Comparison of ENCODE assay signal across 26 cellular contexts in genomic region chr13:111857336-111857735, GRCh38.
"Had no signal": no experiment of that assay in that cellular context is flagged by ENCODE, and none has a peak within 500 bp of the region (broad histone marks: within the 10 kb centered on the region; RNA-seq: fewer than 3 reads in every experiment).

No MANE protein-coding gene starts in this region.

- H3K4me1 Mint-ChIP-seq: mesothelial cell of epicardium; natural killer cell; stimulated activated naive B cell treated with anti-CD40 and anti-IgM and Interleukin-4, amounts not matched to agents 10 μg/mL and 1 μg/mL and 100 μg/mL, for 72 hours had no signal

- H3K4me3 Mint-ChIP-seq: mesothelial cell of epicardium; naive B cell; natural killer cell; nephron progenitor cell; stimulated activated naive B cell treated with anti-CD40 and anti-IgM and Interleukin-4, amounts not matched to agents 10 μg/mL and 1 μg/mL and 100 μg/mL, for 72 hours had no signal

- H3K9me3 ChIP-seq: pancreas, psoas muscle, right lobe of liver, testis, thyroid gland, transverse colon, upper lobe of right lung had no signal

- H3K4me1 ChIP-seq: left lung, pancreas, psoas muscle, right lobe of liver, stomach, testis, transverse colon, upper lobe of right lung had no signal

- H3K9me3 Mint-ChIP-seq: natural killer cell had no signal

- H3K4me2 ChIP-seq: smooth muscle cell had no signal

- ATAC-seq: heart left ventricle; left colon; left lung; natural killer cell; pancreas; psoas muscle; stimulated activated naive B cell treated with anti-CD40 and anti-IgM and Interleukin-4, amounts not matched to agents 10 μg/mL and 1 μg/mL and 100 μg/mL, for 72 hours; stimulated activated naive CD8-positive, alpha-beta T cell treated with anti-CD3 and anti-CD28 coated beads, Interleukin-15, Interleukin-2, amounts not matched to agents 100 U/mL and 50 U/mL, for 24 hours; upper lobe of right lung had no signal

- H3K36me3 ChIP-seq: heart left ventricle, left lung, pancreas, right lobe of liver, stomach, thyroid gland, transverse colon, upper lobe of right lung had no signal

- H3K27me3 ChIP-seq: pancreas, right lobe of liver, testis, thyroid gland, transverse colon, upper lobe of right lung had no signal

- H3K27ac Mint-ChIP-seq: mesothelial cell of epicardium; naive B cell; natural killer cell; nephron progenitor cell; stimulated activated naive B cell treated with anti-CD40 and anti-IgM and Interleukin-4, amounts not matched to agents 10 μg/mL and 1 μg/mL and 100 μg/mL, for 72 hours had no signal

- DNase-seq: heart left ventricle; kidney glomerular epithelial cell; left colon; mesendoderm; naive B cell; natural killer cell; nephron progenitor cell; nucleus accumbens; pancreas; posterior cingulate gyrus; psoas muscle; stimulated activated CD4-positive, alpha-beta T cell treated with anti-CD3 and anti-CD28 coated beads, Interleukin-2, amount 100 ng/mL, for 24 hours; stimulated activated CD4-positive, alpha-beta T cell treated with anti-CD3 and anti-CD28 coated beads, Interleukin-4, amount 100 ng/mL, for 1 hour; stimulated activated naive B cell treated with anti-CD40 and anti-IgM and Interleukin-4, amounts not matched to agents 10 μg/mL and 1 μg/mL and 100 μg/mL, for 72 hours; stimulated activated naive CD8-positive, alpha-beta T cell treated with anti-CD3 and anti-CD28 coated beads, Interleukin-15, Interleukin-2, amounts not matched to agents 100 U/mL and 50 U/mL, for 24 hours; stomach; testis; thyroid gland; transverse colon; upper lobe of right lung had no signal

- H3K36me3 Mint-ChIP-seq: mesothelial cell of epicardium; natural killer cell; stimulated activated naive B cell treated with anti-CD40 and anti-IgM and Interleukin-4, amounts not matched to agents 10 μg/mL and 1 μg/mL and 100 μg/mL, for 72 hours had no signal

- H3K4me3 ChIP-seq: heart left ventricle, left lung, lung, pancreas, psoas muscle, right lobe of liver, smooth muscle cell, stomach, thyroid gland, transverse colon, upper lobe of right lung had no signal

- FAIRE-seq: keratinocyte, pancreas had no signal

- H3K27ac ChIP-seq: heart left ventricle, left lung, pancreas, psoas muscle, right lobe of liver, stomach, testis, thyroid gland, transverse colon, upper lobe of right lung had no signal
